ENCODE assay signal across 8 cellular contexts in the genomic region with DNA sequence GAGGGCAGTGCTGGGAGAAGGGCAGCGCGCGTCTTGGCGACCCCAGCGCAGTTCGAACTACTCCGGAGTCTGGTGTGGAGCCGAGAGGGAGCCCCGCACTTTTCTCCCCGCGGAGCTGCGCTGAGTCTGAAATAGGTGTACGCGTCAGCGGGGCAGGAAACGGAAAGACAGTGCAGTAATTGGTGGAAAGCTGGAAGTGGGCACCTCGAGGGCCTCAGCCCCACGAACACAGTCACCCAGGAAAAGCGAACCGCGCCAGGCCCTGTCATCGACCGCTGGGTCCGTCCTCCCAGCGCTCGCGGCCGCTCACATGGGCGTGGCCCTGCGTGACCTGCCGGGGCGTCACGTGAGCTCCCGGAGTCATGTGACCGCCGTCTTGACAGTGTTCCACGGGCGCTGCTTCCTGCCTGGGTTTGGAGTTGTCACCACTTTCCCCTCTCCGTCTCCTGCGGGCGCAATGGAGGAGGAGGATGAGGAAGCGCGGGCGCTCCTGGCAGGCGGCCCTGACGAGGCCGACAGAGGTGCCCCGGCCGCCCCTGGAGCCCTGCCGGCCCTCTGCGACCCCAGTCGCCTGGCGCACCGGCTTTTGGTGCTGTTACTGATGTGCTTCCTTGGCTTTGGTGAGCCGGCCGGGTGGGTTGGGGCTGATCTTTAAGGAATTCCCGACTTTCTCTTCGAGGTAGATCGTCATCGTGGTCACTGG. TPM values are rescaled to one million over a fixed set of nuclear protein-coding genes. Genes with fewer than 3 reads are reported as not detected.
DNase-seq lines count a peak whose midpoint lies in the region; ATAC-seq, FAIRE-seq and TF ChIP-seq lines count a peak whose summit lies in the region.

A gene with protein sequence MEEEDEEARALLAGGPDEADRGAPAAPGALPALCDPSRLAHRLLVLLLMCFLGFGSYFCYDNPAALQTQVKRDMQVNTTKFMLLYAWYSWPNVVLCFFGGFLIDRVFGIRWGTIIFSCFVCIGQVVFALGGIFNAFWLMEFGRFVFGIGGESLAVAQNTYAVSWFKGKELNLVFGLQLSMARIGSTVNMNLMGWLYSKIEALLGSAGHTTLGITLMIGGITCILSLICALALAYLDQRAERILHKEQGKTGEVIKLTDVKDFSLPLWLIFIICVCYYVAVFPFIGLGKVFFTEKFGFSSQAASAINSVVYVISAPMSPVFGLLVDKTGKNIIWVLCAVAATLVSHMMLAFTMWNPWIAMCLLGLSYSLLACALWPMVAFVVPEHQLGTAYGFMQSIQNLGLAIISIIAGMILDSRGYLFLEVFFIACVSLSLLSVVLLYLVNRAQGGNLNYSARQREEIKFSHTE (plus strand): TSS at position 359 of the 703 bp plus-strand sequence. CDS start 99 bp downstream, at position 458.

- under 1% methylated on average over 60 of the region's 60 CpGs for WGBS in right cardiac atrium

- H3K4me3 ChIP-seq in ascending aorta (peak within 1 kb of the TSS; percentile 77 to 95), right cardiac atrium (ENCODE audit: low read length) (peak within 1 kb of the TSS; percentile 69), uterus (peak within 1 kb of the TSS; percentile 80 to 92)

- intact Hi-C loops in ascending aorta (cut with DNase I) = loop anchor here (1.0 to 10.0 kb wide), 3 partner anchors 158 to 1647 kb away; a partner anchor contains a TSS
- intact Hi-C loops in right cardiac atrium (cut with DNase I) = no loop called here
- intact Hi-C loops in uterus (cut with DNase I; ENCODE audit: low total_unique reads) = no loop called here

- peaks cover 6% of the 10 kb centered on the region for H3K27me3 Mint-ChIP-seq in T-helper 2 cell treated with Interferon-gamma antibody and Interleukin-4, amounts not matched to agents 5 μg/mL and 100 μg/mL, for 36 hours (ENCODE audit: low read depth)

- H3K27ac ChIP-seq in ascending aorta (peak within 1 kb of the TSS; percentile 71 to 89), right cardiac atrium (ENCODE audit: low read length) (peak within 1 kb of the TSS; percentile 75), uterus (peak within 1 kb of the TSS; percentile 74 to 84)

- no peak for TF ChIP-seq CTCF in ascending aorta (IDR thresholded peaks at IDR 0.05)
- TF ChIP-seq CTCF in uterus (IDR thresholded peaks at IDR 0.05) = peak in 1 of 4 experiments; percentile 8

- H3K9me3 ChIP-seq in ascending aorta (no peaks in the 10 kb centered on the region), right cardiac atrium (ENCODE audit: control insufficient read depth, low read length) (no peaks in the 10 kb centered on the region), uterus (no peaks in the 10 kb centered on the region)

- H3K27me3 ChIP-seq in ascending aorta (no peaks in the 10 kb centered on the region), right cardiac atrium (ENCODE audit: control insufficient read depth, insufficient read depth) (no peaks in the 10 kb centered on the region), uterus (no peaks in the 10 kb centered on the region)

- H3K9me3 Mint-ChIP-seq in T-helper 2 cell treated with Interferon-gamma antibody and Interleukin-4, amounts not matched to agents 5 μg/mL and 100 μg/mL, for 36 hours = no peaks in the 10 kb centered on the region

- H3K36me3 Mint-ChIP-seq in T-helper 2 cell treated with Interferon-gamma antibody and Interleukin-4, amounts not matched to agents 5 μg/mL and 100 μg/mL, for 36 hours (ENCODE audit: low read depth) = peaks cover 5% of the 10 kb centered on the region

- H3K4me1 ChIP-seq in ascending aorta (peaks cover 3 to 9% of the 10 kb centered on the region in 2 donors), right cardiac atrium (ENCODE audit: control insufficient read depth, insufficient read depth, low read length) (no peaks in the 10 kb centered on the region), uterus (peaks cover 0 to 3% of the 10 kb centered on the region in 2 donors)

- peak within 1 kb of the TSS; percentile 90 for H3K4me3 Mint-ChIP-seq in T-helper 2 cell treated with Interferon-gamma antibody and Interleukin-4, amounts not matched to agents 5 μg/mL and 100 μg/mL, for 36 hours

- peak; percentile 97 for ATAC-seq in HG02973 (IDR thresholded peaks at IDR 0.05; ENCODE audit: unreplicated experiment)
- peak; percentile 99 for ATAC-seq in right cardiac atrium

- peaks cover 0 to 8% of the 10 kb centered on the region in 2 donors for H3K36me3 ChIP-seq in ascending aorta
- no peaks in the 10 kb centered on the region for H3K36me3 ChIP-seq in uterus

- peak within 1 kb of the TSS; percentile 87 for H3K27ac Mint-ChIP-seq in T-helper 2 cell treated with Interferon-gamma antibody and Interleukin-4, amounts not matched to agents 5 μg/mL and 100 μg/mL, for 36 hours

- peaks cover 17% of the 10 kb centered on the region for H3K4me1 Mint-ChIP-seq in T-helper 2 cell treated with Interferon-gamma antibody and Interleukin-4, amounts not matched to agents 5 μg/mL and 100 μg/mL, for 36 hours (ENCODE audit: low read depth)

- peak; percentile 44 to 64 for TF ChIP-seq POLR2A in uterus (IDR thresholded peaks at IDR 0.05)

- FAIRE-seq in GM18507 (lab: Jason Lieb, UNC) = peak; percentile 88

- peak; percentile 87 for DNase-seq in GM18507 (ENCODE audit: extremely low spot score, insufficient read length, low read depth)
- DNase-seq in NCI-H2029 (lab: John Stamatoyannopoulos, UW) = peak; percentile 85
- DNase-seq in T-helper 2 cell treated with Interferon-gamma antibody and Interleukin-4, amounts not matched to agents 5 μg/mL and 100 μg/mL, for 36 hours (ENCODE audit: low spot score) = peak; percentile 93
- DNase-seq in ascending aorta (ENCODE audit: low spot score in 2 of 2) = peak; percentile 88 to 98
- DNase-seq in right cardiac atrium = peak; percentile 97 to 99 (median 98)
- DNase-seq in putamen (ENCODE audit: low spot score) = peak; percentile 91
- DNase-seq in uterus = peak; percentile 93

RNA-seq across cellular contexts. Expression of the gene that starts here (rescaled TPM):
- 35.9 TPM for total RNA-seq in ascending aorta
- 10 to 100 TPM; 33.7 to 50.8 (median 35.5) TPM for total RNA-seq in right cardiac atrium
- 21.9 TPM for polyA plus RNA-seq in right cardiac atrium
- total RNA-seq in uterus = 100 to 1,000 TPM in 3 of 4 donors, 10 to 100 TPM in 1; 52.0 to 152 (median 104) TPM

Comparison
In these comparisons a context has a peak if more than half of its experiments do, and no peak if none do; other contexts are left out.
1. Peak in every context shown above with its lines: DNase-seq, ATAC-seq, H3K4me3 ChIP-seq and H3K27ac ChIP-seq.